37 cellular contexts compared by ENCODE assay signal in genomic region chr17:82657926-82658325, GRCh38.
"Had no signal": no experiment of that assay in that cellular context is flagged by ENCODE, and none has a peak within 500 bp of the region (broad histone marks: within the 10 kb centered on the region; RNA-seq: fewer than 3 reads in every experiment).

No MANE protein-coding gene starts in this region.

- DNase-seq: activated CD4-positive, alpha-beta memory T cell treated with anti-CD3 and anti-CD28 coated beads, Interleukin-2, amount 10 ng/mL, durations not matched to agents 7 days and 5 days; activated CD4-positive, alpha-beta T cell treated with anti-CD3 and anti-CD28 coated beads for 1 hour; activated CD4-positive, alpha-beta T cell treated with anti-CD3 and anti-CD28 coated beads for 48 hours; activated CD4-positive, CD25-positive, alpha-beta regulatory T cell; activated CD8-positive, alpha-beta memory T cell treated with anti-CD3 and anti-CD28 coated beads for 24 hours; activated CD8-positive, alpha-beta memory T cell treated with anti-CD3 and anti-CD28 coated beads, Interleukin-2, amount 10 ng/mL, durations not matched to agents 7 days and 5 days; activated CD8-positive, alpha-beta memory T cell treated with anti-CD3 and anti-CD28 coated beads, Interleukin-2, amount 50 U/mL, for 48 hours; activated gamma-delta T cell; activated naive CD4-positive, alpha-beta T cell treated with Interleukin-2 at 50 U/mL for 16 hours; activated naive CD8-positive, alpha-beta T cell treated with anti-CD3 and anti-CD28 coated beads, Interleukin-2, amount 10 ng/mL, durations not matched to agents 7 days and 5 days; activated T-cell treated with anti-CD3 and anti-CD28 coated beads, Interleukin-2, amount 50 U/mL, for 48 hours; amygdala; body of pancreas; cerebellar nuclear complex; MM.1S; MV-4-11; NCI-H1092; NCI-H1436 treated with DMSO at 0.1 percent for 48 hours; NCI-H187; NCI-H2029 treated with DMSO at 0.1 percent for 48 hours; NCI-H2107; NCI-H2171; NCI-H510A; NCI-H526; NCI-H748 treated with DMSO at 0.1 percent for 48 hours; NK-92 treated with Interleukin-12 subunit alpha and Interleukin-12 subunit beta, amount 100 ng/mL, for 24 hours; PC-3; RPMI8226; SHP77; SJCRH30; T1000; WERI-Rb-1 had no signal

- H3K36me3 Mint-ChIP-seq: activated CD8-positive, alpha-beta memory T cell treated with anti-CD3 and anti-CD28 coated beads, Interleukin-2, amount 10 ng/mL, durations not matched to agents 7 days and 5 days; activated naive CD8-positive, alpha-beta T cell treated with anti-CD3 and anti-CD28 coated beads, Interleukin-2, amount 10 ng/mL, durations not matched to agents 7 days and 5 days had no signal

- ATAC-seq: activated CD8-positive, alpha-beta memory T cell treated with anti-CD3 and anti-CD28 coated beads, Interleukin-2, amount 10 ng/mL, durations not matched to agents 7 days and 5 days; body of pancreas; PC-3 had no signal

- H3K9me3 Mint-ChIP-seq: activated naive CD4-positive, alpha-beta T cell treated with anti-CD3 and anti-CD28 coated beads, Interleukin-2, amount 50 U/mL, for 24 hours; activated naive CD8-positive, alpha-beta T cell treated with anti-CD3 and anti-CD28 coated beads, Interleukin-2, amount 10 ng/mL, durations not matched to agents 7 days and 5 days had no signal

- H3K4me1 Mint-ChIP-seq: activated CD4-positive, alpha-beta memory T cell treated with anti-CD3 and anti-CD28 coated beads, Interleukin-2, amount 10 ng/mL, durations not matched to agents 7 days and 5 days; activated CD8-positive, alpha-beta memory T cell treated with anti-CD3 and anti-CD28 coated beads, Interleukin-2, amount 10 ng/mL, durations not matched to agents 7 days and 5 days; activated naive CD4-positive, alpha-beta T cell treated with anti-CD3 and anti-CD28 coated beads, Interleukin-2, amount 50 U/mL, for 24 hours; activated naive CD8-positive, alpha-beta T cell treated with anti-CD3 and anti-CD28 coated beads, Interleukin-2, amount 10 ng/mL, durations not matched to agents 7 days and 5 days had no signal

- H3K27ac ChIP-seq: body of pancreas, breast epithelium, KMS-11, Peyer's patch, SJCRH30, SK-N-MC, WERI-Rb-1 had no signal

- H3K4me3 ChIP-seq: body of pancreas, breast epithelium, Peyer's patch, SJCRH30, SK-N-MC had no signal

- H3K27ac Mint-ChIP-seq: activated CD4-positive, alpha-beta memory T cell treated with anti-CD3 and anti-CD28 coated beads, Interleukin-2, amount 10 ng/mL, durations not matched to agents 7 days and 5 days; activated CD8-positive, alpha-beta memory T cell treated with anti-CD3 and anti-CD28 coated beads, Interleukin-2, amount 10 ng/mL, durations not matched to agents 7 days and 5 days; activated naive CD4-positive, alpha-beta T cell treated with anti-CD3 and anti-CD28 coated beads, Interleukin-2, amount 50 U/mL, for 24 hours; activated naive CD8-positive, alpha-beta T cell treated with anti-CD3 and anti-CD28 coated beads, Interleukin-2, amount 10 ng/mL, durations not matched to agents 7 days and 5 days had no signal

- H3K9me3 ChIP-seq: body of pancreas, breast epithelium, Peyer's patch, SJCRH30 had no signal

- H3K36me3 ChIP-seq: breast epithelium, SJCRH30 had no signal

- H3K27me3 Mint-ChIP-seq: activated CD4-positive, alpha-beta memory T cell treated with anti-CD3 and anti-CD28 coated beads, Interleukin-2, amount 10 ng/mL, durations not matched to agents 7 days and 5 days; activated CD8-positive, alpha-beta memory T cell treated with anti-CD3 and anti-CD28 coated beads, Interleukin-2, amount 10 ng/mL, durations not matched to agents 7 days and 5 days; activated naive CD4-positive, alpha-beta T cell treated with anti-CD3 and anti-CD28 coated beads, Interleukin-2, amount 50 U/mL, for 24 hours; activated naive CD8-positive, alpha-beta T cell treated with anti-CD3 and anti-CD28 coated beads, Interleukin-2, amount 10 ng/mL, durations not matched to agents 7 days and 5 days had no signal

- H3K4me1 ChIP-seq: body of pancreas, SJCRH30 had no signal

- H3K4me3 Mint-ChIP-seq: activated CD4-positive, alpha-beta memory T cell treated with anti-CD3 and anti-CD28 coated beads, Interleukin-2, amount 10 ng/mL, durations not matched to agents 7 days and 5 days; activated CD8-positive, alpha-beta memory T cell treated with anti-CD3 and anti-CD28 coated beads, Interleukin-2, amount 10 ng/mL, durations not matched to agents 7 days and 5 days; activated naive CD4-positive, alpha-beta T cell treated with anti-CD3 and anti-CD28 coated beads, Interleukin-2, amount 50 U/mL, for 24 hours; activated naive CD8-positive, alpha-beta T cell treated with anti-CD3 and anti-CD28 coated beads, Interleukin-2, amount 10 ng/mL, durations not matched to agents 7 days and 5 days had no signal

- H3K27me3 ChIP-seq: body of pancreas, breast epithelium, Peyer's patch, SJCRH30 had no signal
